In genomic region chr2:169109502-169110409, GRCh38 we compare ENCODE assay signal across 8 cellular contexts. TPM values are rescaled to one million over a fixed set of nuclear protein-coding genes. Genes with fewer than 3 reads are reported as not detected.
DNase-seq lines count a peak whose midpoint lies in the region; ATAC-seq, FAIRE-seq and TF ChIP-seq lines count a peak whose summit lies in the region.

No MANE protein-coding gene starts in this region.

- ATAC-seq in T-helper 17 cell (no peak), sciatic nerve (peak; percentile 82), GM19397 (IDR thresholded peaks at IDR 0.05; ENCODE audit: unreplicated experiment) (no peak)

- H3K27ac ChIP-seq in GM23248 = no peak overlapping the region
- H3K27ac ChIP-seq in ascending aorta = no peak overlapping the region
- H3K27ac ChIP-seq in hepatocyte = no peak overlapping the region

- H2AFZ ChIP-seq in GM23248 (peak overlapping the region; percentile 22; the same call in 1 of the 2 replicates), hepatocyte (peak overlapping the region; percentile 16)

- H3K4me2 ChIP-seq in GM23248 (ENCODE audit: unreplicated experiment) (no peak overlapping the region), hepatocyte (peak overlapping the region; percentile 48)

- H3K4me3 ChIP-seq in GM23248 (no peak overlapping the region), NB4 (ENCODE audit: low read depth, low read length) (no peak overlapping the region), ascending aorta (no peak overlapping the region), hepatocyte (no peak overlapping the region)

- H3K4me1 ChIP-seq in GM23248 (ENCODE audit: insufficient read depth) = no peaks in the 10 kb centered on the region
- no peaks in the 10 kb centered on the region for H3K4me1 ChIP-seq in ascending aorta
- H3K4me1 ChIP-seq in hepatocyte (ENCODE audit: insufficient read depth) = no peaks in the 10 kb centered on the region

- H3K27me3 ChIP-seq in GM23248 (replicated peaks; ENCODE audit: insufficient read depth) = peaks cover 50% of the 10 kb centered on the region
- no peaks in the 10 kb centered on the region for H3K27me3 ChIP-seq in ascending aorta
- peaks cover 9% of the 10 kb centered on the region for H3K27me3 ChIP-seq in hepatocyte

- no peak overlapping the region for H3K27ac Mint-ChIP-seq in T-helper 17 cell

- H4K20me1 ChIP-seq in GM23248 (ENCODE audit: insufficient read depth) = no peaks in the 10 kb centered on the region
- no peaks in the 10 kb centered on the region for H4K20me1 ChIP-seq in hepatocyte (ENCODE audit: insufficient read depth, poor library complexity, severe bottlenecking)

- no peak overlapping the region for H3K4me3 Mint-ChIP-seq in T-helper 17 cell

- no peaks in the 10 kb centered on the region for H3K79me2 ChIP-seq in GM23248 (ENCODE audit: insufficient read depth)
- no peaks in the 10 kb centered on the region for H3K79me2 ChIP-seq in hepatocyte

- intact Hi-C loops in ascending aorta (cut with DNase I) (no loop called here), sciatic nerve (cut with DNase I) (no loop called here)

- peaks cover 10% of the 10 kb centered on the region for H3K27me3 Mint-ChIP-seq in T-helper 17 cell

- peak; percentile 37 for DNase-seq in D721Med (ENCODE audit: insufficient read length, low spot score)
- DNase-seq in GM23248 = peak; percentile 75
- DNase-seq in NB4 (ENCODE audit: low read depth) = peak; percentile 91
- DNase-seq in T-helper 17 cell = peak; percentile 44 to 58 (median 44)
- peak; percentile 15 to 79 for DNase-seq in ascending aorta (ENCODE audit: low spot score in 2 of 2)
- DNase-seq in hepatocyte (ENCODE audit: low spot score) = peak; percentile 90
- DNase-seq in sciatic nerve (ENCODE audit: low spot score) = peak; percentile 85

- H3K9ac ChIP-seq in GM23248 = no peak overlapping the region

- H3K9me3 ChIP-seq in GM23248 (ENCODE audit: low read depth) (no peaks in the 10 kb centered on the region), T-helper 17 cell (ENCODE audit: control insufficient read depth, low read length, poor library complexity, severe bottlenecking) (no peaks in the 10 kb centered on the region), ascending aorta (no peaks in the 10 kb centered on the region), hepatocyte (ENCODE audit: low read depth) (no peaks in the 10 kb centered on the region)

- H3K4me1 Mint-ChIP-seq in T-helper 17 cell = peaks cover 37% of the 10 kb centered on the region

- H3K36me3 Mint-ChIP-seq in T-helper 17 cell (ENCODE audit: low read depth) = no peaks in the 10 kb centered on the region

- H3K36me3 ChIP-seq in GM23248 (ENCODE audit: low read depth) = no peaks in the 10 kb centered on the region
- H3K36me3 ChIP-seq in ascending aorta = no peaks in the 10 kb centered on the region
- H3K36me3 ChIP-seq in hepatocyte (replicated peaks; ENCODE audit: insufficient read depth, low read depth) = no peaks in the 10 kb centered on the region

- TF ChIP-seq POLR2A in NB4 (IDR thresholded peaks at IDR 0.05; ENCODE audit: extremely low read depth, insufficient read length) = no peak

- peak; percentile 94 for TF ChIP-seq CTCF in D721Med (IDR thresholded peaks at IDR 0.05; ENCODE audit: insufficient read depth, missing control alignments)
- TF ChIP-seq CTCF in NB4 (IDR thresholded peaks at IDR 0.05; ENCODE audit: low read depth, low read length) = peak; percentile 89
- peak; percentile 54 to 71 (median 60) for TF ChIP-seq CTCF in ascending aorta (IDR thresholded peaks at IDR 0.05)
- peak; percentile 92 for TF ChIP-seq CTCF in hepatocyte (IDR thresholded peaks at IDR 0.05; ENCODE audit: poor library complexity)

- 29 to 33% methylated on average over 20 to 21 of the region's 21 CpGs for WGBS in GM23248 (ENCODE audit: low coverage in 1 of 2, low lambda C conversion rate in 2 of 2, missing lambda C conversion rate in 2 of 2), 2 experiments
- WGBS in hepatocyte (ENCODE audit: low lambda C conversion rate, missing lambda C conversion rate) = 50% methylated on average over 21 of the region's 21 CpGs

- no peaks in the 10 kb centered on the region for H3K9me2 ChIP-seq in GM23248 (ENCODE audit: insufficient read depth)
- H3K9me2 ChIP-seq in hepatocyte (replicated peaks; ENCODE audit: insufficient read depth) = no peaks in the 10 kb centered on the region

- in situ Hi-C loops in GM23248 (cut with MboI) = no loop called here

- no peaks in the 10 kb centered on the region for H3F3A ChIP-seq in GM23248 (ENCODE audit: insufficient read depth)

- no peak for FAIRE-seq in D721Med (lab: Jason Lieb, UNC)

RNA-seq across cellular contexts. Expression of gene DHRS9, which starts 40.4 kb away (rescaled TPM):
- total RNA-seq in GM23248 (2014; rRNA removed; shearing (Covaris generic)) = not detected in 2 replicates
- polyA plus RNA-seq in GM23248 (2016; fragmentation: Nextera tagmentation; extraction: Ambion mirVana) (not detected in 2 replicates), hepatocyte (2.2 and 3.1 TPM in 2 replicates)
- total RNA-seq in T-helper 17 cell (not detected), ascending aorta (not detected), hepatocyte (1.1 and 1.2 TPM in 2 replicates), sciatic nerve (4.9 TPM)

Comparison
In these comparisons a context has a peak if more than half of its experiments do, and no peak if none do; other contexts are left out.
1. DNase-seq: peak in every context shown above with its lines; median percentile 91 in NB4; 90 in hepatocyte; 85 in sciatic nerve; 75 in GM23248; 47 in ascending aorta; 44 in T-helper 17 cell; 37 in D721Med.